ENCODE assay signal across 25 cellular contexts in genomic region chr1:33736496-33736895, GRCh38.
"Had no signal": no experiment of that assay in that cellular context is flagged by ENCODE, and none has a peak within 500 bp of the region (broad histone marks: within the 10 kb centered on the region; RNA-seq: fewer than 3 reads in every experiment).

No MANE protein-coding gene starts in this region.

- H3K27ac ChIP-seq: left lung, lower lobe of right lung, right atrium auricular region, right lobe of liver, tibial nerve had no signal

- H3K9me3 Mint-ChIP-seq: nephron; neural crest cell; stimulated activated naive CD8-positive, alpha-beta T cell treated with anti-CD3 and anti-CD28 coated beads, Interleukin-15, amount 100 ng/mL, for 72 hours; type B pancreatic cell had no signal

- H3K9me3 ChIP-seq: left lung, lower lobe of right lung, right atrium auricular region, right lobe of liver, tibial nerve had no signal

- H3K36me3 Mint-ChIP-seq: naive thymus-derived CD8-positive, alpha-beta T cell; stimulated activated memory B cell treated with anti-CD40 and anti-IgM and Interleukin-4, amounts not matched to agents 10 μg/mL and 1 μg/mL and 100 μg/mL, for 72 hours; type B pancreatic cell had no signal

- DNase-seq: hippocampal formation; kidney; left colon; left lung; lower lobe of right lung; mammary epithelial cell; mesenchymal stem cell; naive thymus-derived CD8-positive, alpha-beta T cell; nucleus accumbens; right lobe of liver; stimulated activated CD4-positive, alpha-beta T cell treated with anti-CD3 and anti-CD28 coated beads, Interleukin-1b, Interleukin-23, amount 100 ng/mL, for 48 hours; stimulated activated CD4-positive, alpha-beta T cell treated with anti-CD3 and anti-CD28 coated beads, Interleukin-2, amount 100 ng/mL, for 48 hours; stimulated activated CD4-positive, alpha-beta T cell treated with anti-CD3 and anti-CD28 coated beads, Interleukin-4, amount 100 ng/mL, for 4 hours; stimulated activated CD8-positive, alpha-beta memory T cell treated with anti-CD3 and anti-CD28 coated beads, Interleukin-4, amount 100 ng/mL, for 48 hours; stimulated activated naive CD4-positive, alpha-beta T cell treated with Interleukin-2 at 50 U/mL for 16 hours; stimulated activated naive CD8-positive, alpha-beta T cell treated with anti-CD3 and anti-CD28 coated beads, Interleukin-15, amount 100 ng/mL, for 72 hours; substantia nigra had no signal

- H3K4me3 Mint-ChIP-seq: naive thymus-derived CD8-positive, alpha-beta T cell; nephron; neural crest cell; stimulated activated memory B cell treated with anti-CD40 and anti-IgM and Interleukin-4, amounts not matched to agents 10 μg/mL and 1 μg/mL and 100 μg/mL, for 72 hours; stimulated activated naive CD8-positive, alpha-beta T cell treated with anti-CD3 and anti-CD28 coated beads, Interleukin-15, amount 100 ng/mL, for 72 hours; type B pancreatic cell had no signal

- H3K27ac Mint-ChIP-seq: naive thymus-derived CD8-positive, alpha-beta T cell; nephron; progenitor cell of endocrine pancreas; stimulated activated memory B cell treated with anti-CD40 and anti-IgM and Interleukin-4, amounts not matched to agents 10 μg/mL and 1 μg/mL and 100 μg/mL, for 72 hours; stimulated activated naive CD8-positive, alpha-beta T cell treated with anti-CD3 and anti-CD28 coated beads, Interleukin-15, amount 100 ng/mL, for 72 hours; type B pancreatic cell had no signal

- H3K4me3 ChIP-seq: left lung, lower lobe of right lung, right atrium auricular region, right lobe of liver, smooth muscle cell, tibial nerve had no signal

- H3K4me1 Mint-ChIP-seq: naive thymus-derived CD8-positive, alpha-beta T cell; nephron; neural crest cell; stimulated activated memory B cell treated with anti-CD40 and anti-IgM and Interleukin-4, amounts not matched to agents 10 μg/mL and 1 μg/mL and 100 μg/mL, for 72 hours; stimulated activated naive CD8-positive, alpha-beta T cell treated with anti-CD3 and anti-CD28 coated beads, Interleukin-15, amount 100 ng/mL, for 72 hours had no signal

- H3K36me3 ChIP-seq: left lung, lower lobe of right lung, right atrium auricular region, right lobe of liver, tibial nerve had no signal

- ATAC-seq: left colon; left lung; lower lobe of right lung; naive thymus-derived CD8-positive, alpha-beta T cell; right lobe of liver; stimulated activated memory B cell treated with anti-CD40 and anti-IgM and Interleukin-4, amounts not matched to agents 10 μg/mL and 1 μg/mL and 100 μg/mL, for 72 hours; stimulated activated naive CD8-positive, alpha-beta T cell treated with anti-CD3 and anti-CD28 coated beads, Interleukin-15, amount 100 ng/mL, for 72 hours had no signal

- H3K27me3 ChIP-seq: right atrium auricular region, right lobe of liver, tibial nerve had no signal

- H3K4me1 ChIP-seq: left lung, lower lobe of right lung, right atrium auricular region, right lobe of liver, tibial nerve had no signal
